In genomic region chr16:84932691-84933090, GRCh38 we compare ENCODE assay signal across 23 cellular contexts.
A peak's percentile ranks its signal among the peaks of the same experiment; 100 is the strongest.
DNase-seq lines count a peak whose midpoint lies in the region; ATAC-seq and TF ChIP-seq lines count a peak whose summit lies in the region.
"Had no signal": no experiment of that assay in that cellular context is flagged by ENCODE, and none has a peak within 500 bp of the region (broad histone marks: within the 10 kb centered on the region; RNA-seq: fewer than 3 reads in every experiment).

No MANE protein-coding gene starts in this region.

- no peak for ATAC-seq in HG03045 (IDR thresholded peaks at IDR 0.05; ENCODE audit: unreplicated experiment)
- ATAC-seq: activated CD4-positive, alpha-beta T cell treated with anti-CD3 and anti-CD28 coated beads for 36 hours; activated T-cell treated with anti-CD3 and anti-CD28 coated beads, Interleukin-2, amount 50 U/mL, for 4 hours; stimulated activated memory B cell treated with anti-CD40 and anti-IgM and Interleukin-4, amounts not matched to agents 10 μg/mL and 1 μg/mL and 100 μg/mL, for 72 hours had no signal

- H3K9ac ChIP-seq in endodermal cell (ENCODE audit: extremely low read depth, low read length, poor library complexity, severe bottlenecking): no peak overlapping the region
- H3K9ac ChIP-seq in trophoblast cell (ENCODE audit: low read length): no peak overlapping the region
- H3K9ac ChIP-seq: SK-N-SH had no signal

- H3K27ac ChIP-seq in endodermal cell (ENCODE audit: low read depth, low read length): peak overlapping the region; percentile 75
- H3K27ac ChIP-seq in trophoblast cell (ENCODE audit: low read depth, low read length): no peak overlapping the region
- H3K27ac ChIP-seq: C4-2B had no signal

- no peak overlapping the region for H2BK5ac ChIP-seq in trophoblast cell (ENCODE audit: low read depth, low read length, poor library complexity)

- no peak overlapping the region for H3K23ac ChIP-seq in trophoblast cell (ENCODE audit: low read length)

- H3K18ac ChIP-seq in trophoblast cell (ENCODE audit: low read length): no peak overlapping the region

- H3K4me3 ChIP-seq in endodermal cell (ENCODE audit: low read length): no peak overlapping the region
- no peak overlapping the region for H3K4me3 ChIP-seq in trophoblast cell (ENCODE audit: low read depth, low read length)
- H3K4me3 ChIP-seq in H7 (ENCODE audit: insufficient read depth, low read depth, low read length): no peak overlapping the region
- H3K4me3 ChIP-seq: breast epithelium, esophagus squamous epithelium, Peyer's patch, testis had no signal

- no peak overlapping the region for H2BK120ac ChIP-seq in trophoblast cell (ENCODE audit: insufficient read depth, low read length, poor library complexity)

- no peak overlapping the region for H2AFZ ChIP-seq in trophoblast cell (ENCODE audit: insufficient read depth, low read length, poor library complexity)

- H3K36me3 Mint-ChIP-seq in endodermal cell (ENCODE audit: low read depth): no peaks in the 10 kb centered on the region
- H3K36me3 Mint-ChIP-seq: stimulated activated memory B cell treated with anti-CD40 and anti-IgM and Interleukin-4, amounts not matched to agents 10 μg/mL and 1 μg/mL and 100 μg/mL, for 72 hours had no signal

- no peak overlapping the region for H4K12ac ChIP-seq in trophoblast cell (ENCODE audit: low read depth, low read length)

- no peaks in the 10 kb centered on the region for H3K27me3 Mint-ChIP-seq in endodermal cell (ENCODE audit: insufficient read depth)
- H3K27me3 Mint-ChIP-seq: activated CD4-positive, alpha-beta T cell treated with anti-CD3 and anti-CD28 coated beads for 36 hours had no signal

- no peak overlapping the region for H3K14ac ChIP-seq in trophoblast cell (ENCODE audit: low read length)

- TF ChIP-seq CTCF in endodermal cell (conservative IDR thresholded peaks at IDR 0.05): no peak

- 73 to 90% methylated on average over 5 to 6 of the region's 6 CpGs for WGBS in endodermal cell (ENCODE audit: insufficient coverage in 1 of 2, insufficient read length in 1 of 2), 2 experiments
- WGBS in trophoblast cell (ENCODE audit: extremely low coverage, insufficient coverage, insufficient read length): no CpG with 5 or more reads among the region's 6 CpGs

- H2AK5ac ChIP-seq in trophoblast cell (ENCODE audit: low read length): no peak overlapping the region

- H3K4me1 ChIP-seq in endodermal cell (ENCODE audit: control insufficient read depth, insufficient read depth, low read length) (no peaks in the 10 kb centered on the region), trophoblast cell (ENCODE audit: control insufficient read depth in 1 of 2, insufficient read depth in 2 of 2, low read length in 2 of 2) (peaks cover 3% of the 10 kb centered on the region in 2 experiments)
- H3K4me1 ChIP-seq: breast epithelium had no signal

- H3K4me2 ChIP-seq in trophoblast cell (ENCODE audit: low read length): no peak overlapping the region
- H3K4me2 ChIP-seq: SK-N-SH had no signal

- H3K4me3 Mint-ChIP-seq in endodermal cell: no peak overlapping the region
- H3K4me3 Mint-ChIP-seq: activated CD4-positive, alpha-beta T cell treated with anti-CD3 and anti-CD28 coated beads for 36 hours; activated T-cell treated with anti-CD3 and anti-CD28 coated beads, Interleukin-2, amount 50 U/mL, for 4 hours; stimulated activated memory B cell treated with anti-CD40 and anti-IgM and Interleukin-4, amounts not matched to agents 10 μg/mL and 1 μg/mL and 100 μg/mL, for 72 hours had no signal

- H3K9me3 ChIP-seq in endodermal cell (ENCODE audit: control insufficient read depth, low read length) (no peaks in the 10 kb centered on the region), trophoblast cell (ENCODE audit: insufficient read depth, low read depth, low read length) (peaks cover 1% of the 10 kb centered on the region)
- H3K9me3 ChIP-seq: breast epithelium, esophagus squamous epithelium, Peyer's patch, SK-N-SH, testis had no signal

- H3K27ac Mint-ChIP-seq in endodermal cell: no peak overlapping the region
- H3K27ac Mint-ChIP-seq: activated CD4-positive, alpha-beta T cell treated with anti-CD3 and anti-CD28 coated beads for 36 hours; stimulated activated memory B cell treated with anti-CD40 and anti-IgM and Interleukin-4, amounts not matched to agents 10 μg/mL and 1 μg/mL and 100 μg/mL, for 72 hours had no signal

- H4K91ac ChIP-seq in trophoblast cell (ENCODE audit: low read depth, low read length): peak overlapping the region; percentile 45

- no peak overlapping the region for H4K8ac ChIP-seq in trophoblast cell (ENCODE audit: low read depth, low read length)

- no peaks in the 10 kb centered on the region for H3K9me3 Mint-ChIP-seq in endodermal cell
- H3K9me3 Mint-ChIP-seq: activated T-cell treated with anti-CD3 and anti-CD28 coated beads, Interleukin-2, amount 50 U/mL, for 4 hours had no signal

- no peak overlapping the region for H3K4ac ChIP-seq in trophoblast cell (ENCODE audit: low read depth, low read length)

- no peaks in the 10 kb centered on the region for H3K79me2 ChIP-seq in trophoblast cell (ENCODE audit: control insufficient read depth, insufficient read depth, low read length, poor library complexity)

- H3K4me1 Mint-ChIP-seq in endodermal cell: no peaks in the 10 kb centered on the region
- H3K4me1 Mint-ChIP-seq: stimulated activated memory B cell treated with anti-CD40 and anti-IgM and Interleukin-4, amounts not matched to agents 10 μg/mL and 1 μg/mL and 100 μg/mL, for 72 hours had no signal

- H3K36me3 ChIP-seq in endodermal cell (ENCODE audit: control insufficient read depth, insufficient read depth, low read length) (no peaks in the 10 kb centered on the region), trophoblast cell (ENCODE audit: control insufficient read depth in 1 of 2, insufficient read depth in 2 of 2, low read length in 2 of 2) (no peaks in the 10 kb centered on the region), H7 (replicated peaks; ENCODE audit: control insufficient read depth, insufficient read depth, low read length) (no peaks in the 10 kb centered on the region)
- H3K36me3 ChIP-seq: breast epithelium, esophagus squamous epithelium, Peyer's patch had no signal

- peaks cover 2% of the 10 kb centered on the region for H3K79me1 ChIP-seq in trophoblast cell (ENCODE audit: low read length)

- H2BK12ac ChIP-seq in trophoblast cell (ENCODE audit: low read length): no peak overlapping the region

- H3K27me3 ChIP-seq in endodermal cell (ENCODE audit: control insufficient read depth, insufficient read depth, low read length, poor library complexity, severe bottlenecking): no peaks in the 10 kb centered on the region
- no peaks in the 10 kb centered on the region for H3K27me3 ChIP-seq in trophoblast cell (ENCODE audit: insufficient read depth, low read length)
- no peaks in the 10 kb centered on the region for H3K27me3 ChIP-seq in H7 (ENCODE audit: control insufficient read depth, insufficient read depth, low read length)
- H3K27me3 ChIP-seq: breast epithelium, esophagus squamous epithelium, Peyer's patch, testis had no signal

- DNase-seq in DMS 273 (lab: John Stamatoyannopoulos, UW; ENCODE audit: unreplicated experiment): peak; percentile 91
- DNase-seq in NCI-H2171 (lab: John Stamatoyannopoulos, UW): peak; percentile 56
- no peak for DNase-seq in endodermal cell
- no peak for DNase-seq in trophoblast cell
- DNase-seq in NCI-H226: no peak
- DNase-seq in H7: no peak
- DNase-seq: activated CD4-positive, alpha-beta T cell treated with anti-CD3 and anti-CD28 coated beads for 36 hours; activated naive CD4-positive, alpha-beta T cell; activated T-cell treated with anti-CD3 and anti-CD28 coated beads, Interleukin-2, amount 50 U/mL, for 4 hours; esophagus squamous epithelium; Kasumi-1; NCI-H1092; NCI-H2029 treated with DMSO at 0.1 percent for 48 hours; NCI-H446 treated with DMSO at 0.1 percent for 48 hours; Peyer's patch; SK-N-SH; stimulated activated CD4-positive, alpha-beta T cell treated with anti-CD3 and anti-CD28 coated beads, Interleukin-4, amount 100 ng/mL, for 1 hour; T-helper 2 cell; testis had no signal

Comparison
In these comparisons a context has a peak if more than half of its experiments do, and no peak if none do; other contexts are left out.
1. DNase-seq: peak in DMS 273 (single experiment) and NCI-H2171 (single experiment); none in endodermal cell (single experiment), trophoblast cell (0 of 2), NCI-H226 (single experiment) and H7 (single experiment).